Comparison of ENCODE assay signal across 21 cellular contexts in the genomic region with DNA sequence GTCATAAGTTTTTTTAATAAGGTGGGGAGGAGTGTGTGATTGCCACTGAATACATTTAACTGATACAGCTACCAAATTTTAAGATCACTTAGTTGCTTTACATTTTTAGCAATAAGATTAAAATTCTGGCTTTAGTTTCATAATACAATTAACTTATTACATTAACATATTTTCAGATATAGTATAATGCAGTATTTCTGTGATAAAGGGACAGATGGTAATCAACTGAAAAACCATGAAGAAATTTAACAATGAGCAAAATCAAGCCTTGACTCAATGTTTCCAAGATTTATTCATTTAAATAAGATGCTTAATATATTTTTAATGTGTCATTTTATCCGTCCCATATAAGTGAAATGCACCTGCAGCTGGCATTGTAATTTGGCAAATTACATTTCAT. TPM values are rescaled to one million over a fixed set of nuclear protein-coding genes. Genes with fewer than 3 reads are reported as not detected.
DNase-seq lines count a peak whose midpoint lies in the region; ATAC-seq, FAIRE-seq and TF ChIP-seq lines count a peak whose summit lies in the region.
"Had no signal": no experiment of that assay in that cellular context is flagged by ENCODE, and none has a peak within 500 bp of the region (broad histone marks: within the 10 kb centered on the region; RNA-seq: fewer than 3 reads in every experiment).

No MANE protein-coding gene starts in this region.

- H3K9ac ChIP-seq in GM12878 (ENCODE audit: control insufficient read depth, insufficient read depth, low read length) = no peak overlapping the region
- H3K9ac ChIP-seq: KMS-11 had no signal

- in situ Hi-C loops in GM12878 (cut with MboI) = no loop called here

- H3K4me1 ChIP-seq in breast epithelium = peaks cover 0 to 11% of the 10 kb centered on the region in 2 donors
- H3K4me1 ChIP-seq in PC-9 (replicated peaks; ENCODE audit: insufficient read depth) = peaks cover 42% of the 10 kb centered on the region
- H3K4me1 ChIP-seq in GM12878 (ENCODE audit: control insufficient read depth, insufficient read depth, low read length) = 0 out of 2 replicates have a peak, but pooled peaks cover 3% of the 10 kb centered on the region
- H3K4me1 ChIP-seq: SJCRH30, uterus had no signal

- H3K36me3 Mint-ChIP-seq in MCF 10A (ENCODE audit: insufficient read depth, unreplicated experiment) (peaks cover 76% of the 10 kb centered on the region), type B pancreatic cell (peaks cover 12% of the 10 kb centered on the region)

- H3K9me3 ChIP-seq in breast epithelium (no peaks in the 10 kb centered on the region), PC-9 (ENCODE audit: insufficient read depth, low read depth) (no peaks in the 10 kb centered on the region), GM12878 (replicated peaks; ENCODE audit: control insufficient read depth, insufficient read depth, low read length) (no peaks in the 10 kb centered on the region)
- H3K9me3 ChIP-seq: heart left ventricle, lower lobe of right lung, SJCRH30, uterus had no signal

- TF ChIP-seq CTCF in MCF 10A (IDR thresholded peaks at IDR 0.05; ENCODE audit: unreplicated experiment) (no peak), breast epithelium (IDR thresholded peaks at IDR 0.05) (no peak), PC-9 (conservative IDR thresholded peaks at IDR 0.05) (no peak), GM12878 (IDR thresholded peaks at IDR 0.05 in 2 of 3, conservative IDR thresholded peaks at IDR 0.05 in 1 of 3; ENCODE audit: control insufficient read depth in 2 of 3, extremely low read depth in 1 of 3, insufficient read depth in 1 of 3, low read depth in 3 of 3, low read length in 3 of 3) (no peak), type B pancreatic cell (conservative IDR thresholded peaks at IDR 0.05) (no peak)

- POLR2A ChIA-PET in MCF 10A (lab: Yijun Ruan, JAX) (interaction anchor here (0.8 to 11.9 kb wide), 6 partner anchors 9 to 380 kb away, joined by 3 to 149 read pairs (median 7); a partner anchor contains a TSS), PC-9 (lab: Charles Lee; ENCODE audit: unreplicated experiment) (interaction anchor here (0.7 kb wide), 1 partner anchor 939 kb away, joined by 5 read pairs; no protein-coding TSS in a partner anchor), GM12878 (lab: Charles Lee) (interaction anchor here (0.6 to 1.3 kb wide), 2 partner anchors 36 to 634 kb away, joined by 3 to 4 read pairs; a partner anchor contains a TSS)

- H3K4me3 Mint-ChIP-seq in MCF 10A (ENCODE audit: unreplicated experiment) = peak overlapping the region; percentile 21
- H3K4me3 Mint-ChIP-seq in type B pancreatic cell = peak overlapping the region; percentile 46

- RAD21 ChIA-PET in GM12878 (lab: Charles Lee; ENCODE audit: unreplicated experiment) = no interaction called here

- H3K27ac ChIP-seq in breast epithelium = no peak overlapping the region
- no peak overlapping the region for H3K27ac ChIP-seq in PC-9
- H3K27ac ChIP-seq in GM12878 (ENCODE audit: control insufficient read depth, insufficient read depth) = no peak overlapping the region
- H3K27ac ChIP-seq: heart left ventricle, KMS-11, lower lobe of right lung, SJCRH30, uterus had no signal

- H2AFZ ChIP-seq in PC-9 (no peak overlapping the region), GM12878 (ENCODE audit: control insufficient read depth, low read depth, low read length) (no peak overlapping the region)

- ATAC-seq in GM12878 (no peak), GM19328 (IDR thresholded peaks at IDR 0.05; ENCODE audit: unreplicated experiment) (no peak)
- ATAC-seq: effector memory CD8-positive, alpha-beta T cell; heart left ventricle; lower lobe of right lung had no signal

- no peaks in the 10 kb centered on the region for H3K9me3 Mint-ChIP-seq in MCF 10A (ENCODE audit: unreplicated experiment)
- no peaks in the 10 kb centered on the region for H3K9me3 Mint-ChIP-seq in type B pancreatic cell
- H3K9me3 Mint-ChIP-seq: effector memory CD8-positive, alpha-beta T cell had no signal

- H3K9me2 ChIP-seq in PC-9 (ENCODE audit: insufficient read depth) = no peaks in the 10 kb centered on the region

- WGBS in GM12878 (ENCODE audit: insufficient coverage, insufficient replicate concordance, low lambda C conversion rate, missing lambda C conversion rate) = 48% methylated on average over 1 of the region's 1 CpG

- H3K27me3 ChIP-seq in breast epithelium (no peaks in the 10 kb centered on the region), PC-9 (ENCODE audit: insufficient read depth, low read depth) (no peaks in the 10 kb centered on the region), GM12878 (replicated peaks in 1 of 2; ENCODE audit: control insufficient read depth in 2 of 2, insufficient read depth in 2 of 2, low read length in 1 of 2) (no peaks in the 10 kb centered on the region)
- H3K27me3 ChIP-seq: heart left ventricle, SJCRH30, uterus had no signal

- DNase-seq in MCF 10A (ENCODE audit: unreplicated experiment) = no peak
- DNase-seq in breast epithelium (ENCODE audit: low spot score in 2 of 2) = no peak
- no peak for DNase-seq in PC-9
- no peak for DNase-seq in GM12878 (ENCODE audit: low read depth, low spot score)
- no peak for DNase-seq in type B pancreatic cell (ENCODE audit: extremely low spot score, unreplicated experiment)
- no peak for DNase-seq in A172 (ENCODE audit: low spot score)
- DNase-seq in NCI-H524 treated with DMSO at 0.1 percent for 48 hours (lab: John Stamatoyannopoulos, UW) = no peak
- DNase-seq: activated CD4-positive, alpha-beta T cell treated with anti-CD3 and anti-CD28 coated beads for 1 hour; aorta; effector memory CD8-positive, alpha-beta T cell; heart left ventricle; lower lobe of right lung; NCI-H1092 treated with DMSO at 0.1 percent for 48 hours; NCI-H2081 treated with DMSO at 0.1 percent for 48 hours; NCI-H526; OCI-M1; SJCRH30; stimulated activated CD4-positive, alpha-beta T cell treated with anti-CD3 and anti-CD28 coated beads, Interleukin-2, amount 100 ng/mL, for 24 hours; uterus had no signal

- peaks cover 79% of the 10 kb centered on the region for H4K20me1 ChIP-seq in PC-9 (ENCODE audit: insufficient read depth)
- H4K20me1 ChIP-seq in GM12878 (ENCODE audit: control insufficient read depth, insufficient read depth) = no peaks in the 10 kb centered on the region

- intact Hi-C loops in MCF 10A (cut with micrococcal nuclease) (no loop called here), breast epithelium (cut with DNase I; ENCODE audit: low total_unique reads) (no loop called here), PC-9 (cut with micrococcal nuclease; ENCODE audit: unreplicated experiment) (loop anchor here (10.0 kb wide), 1 partner anchor 200 kb away; a partner anchor contains a TSS), GM12878 (cut with micrococcal nuclease; ENCODE audit: unreplicated experiment) (loop anchor here (5.0 kb wide), 1 partner anchor 203 kb away; a partner anchor contains a TSS)

- BruUV-seq in MCF 10A (replicated peaks; lab: Mats Ljungman, UMichigan) = no TSS peak
- BruUV-seq in PC-9 (replicated peaks; lab: Mats Ljungman, UMichigan) = no TSS peak
- BruUV-seq in GM12878 (replicated peaks; lab: Mats Ljungman, UMichigan) = no TSS peak

- TF ChIP-seq RAD21 in GM12878 (IDR thresholded peaks at IDR 0.05; ENCODE audit: insufficient read depth, low read depth, low read length) = no peak

- H3F3A ChIP-seq in PC-9 (ENCODE audit: insufficient read depth, low read depth) = peaks cover 29% of the 10 kb centered on the region

- TF ChIP-seq POLR2A in breast epithelium (IDR thresholded peaks at IDR 0.05) = no peak
- no peak for TF ChIP-seq POLR2A in GM12878 (IDR thresholded peaks at IDR 0.05; ENCODE audit: low read depth, low read length)

- CTCF ChIA-PET in MCF 10A (lab: Yijun Ruan, JAX) = interaction anchor here (0.7 to 4.6 kb wide), 3 partner anchors 16 to 291 kb away, joined by 3 to 26 read pairs (median 6); no protein-coding TSS in a partner anchor
- CTCF ChIA-PET in PC-9 (lab: Charles Lee) = interaction anchor here (0.7 kb wide), 1 partner anchor 602 kb away, joined by 7 read pairs; no protein-coding TSS in a partner anchor
- CTCF ChIA-PET in GM12878 (lab: Yijun Ruan, JAX) = interaction anchor here (6.8 to 7.3 kb wide), 2 partner anchors 19 to 292 kb away, joined by 33 to 64 read pairs; no protein-coding TSS in a partner anchor

- no peak for TF ChIP-seq EP300 in GM12878 (IDR thresholded peaks at IDR 0.05; ENCODE audit: borderline replicate concordance in 1 of 2, control insufficient read depth in 1 of 2, low read depth in 2 of 2, low read length in 2 of 2)

- H3K4me3 ChIP-seq in breast epithelium = no peak overlapping the region
- H3K4me3 ChIP-seq in PC-9 = no peak overlapping the region
- peak overlapping the region; percentile 44; the same call in 1 of the 2 replicates for H3K4me3 ChIP-seq in GM12878
- H3K4me3 ChIP-seq: heart left ventricle, lower lobe of right lung, SJCRH30, uterus had no signal

- H3K36me3 ChIP-seq in breast epithelium (peaks cover 4% of the 10 kb centered on the region), PC-9 (ENCODE audit: low read depth) (peaks cover 46% of the 10 kb centered on the region), GM12878 (ENCODE audit: control insufficient read depth in 2 of 2, insufficient read depth in 2 of 2, low read length in 1 of 2) (peaks cover 2 to 14% of the 10 kb centered on the region in 2 experiments; a peak in 2 of 4 replicates)
- H3K36me3 ChIP-seq: uterus had no signal

- SMC1A ChIA-PET in GM12878 (lab: Charles Lee; ENCODE audit: uncharacterized antibody, unreplicated experiment) = interaction anchor here (1.1 to 2.1 kb wide), 2 partner anchors 19 to 57 kb away, joined by 3 to 12 read pairs; no protein-coding TSS in a partner anchor

- H3K27me3 Mint-ChIP-seq in MCF 10A (ENCODE audit: insufficient read depth, unreplicated experiment) = no peaks in the 10 kb centered on the region
- no peaks in the 10 kb centered on the region for H3K27me3 Mint-ChIP-seq in type B pancreatic cell
- H3K27me3 Mint-ChIP-seq: effector memory CD8-positive, alpha-beta T cell had no signal

- no peak for FAIRE-seq in GM12878 (lab: Jason Lieb, UNC)

- peaks cover 45% of the 10 kb centered on the region for H3K4me1 Mint-ChIP-seq in MCF 10A (ENCODE audit: insufficient read depth, unreplicated experiment)
- peaks cover 27% of the 10 kb centered on the region for H3K4me1 Mint-ChIP-seq in type B pancreatic cell (ENCODE audit: unreplicated experiment)

- H3K79me2 ChIP-seq in PC-9 (ENCODE audit: low read depth) (peaks cover 90% of the 10 kb centered on the region), GM12878 (ENCODE audit: control insufficient read depth, insufficient read depth, low read length) (peaks cover 86% of the 10 kb centered on the region)

- H3K4me2 ChIP-seq in PC-9 (peak overlapping the region; percentile 16; the same call in 1 of the 2 replicates), GM12878 (ENCODE audit: control insufficient read depth, insufficient read depth) (no peak overlapping the region)
- H3K4me2 ChIP-seq: KMS-11 had no signal

- H3K27ac Mint-ChIP-seq in MCF 10A (ENCODE audit: low read depth, unreplicated experiment) (no peak overlapping the region), type B pancreatic cell (no peak overlapping the region)

RNA-seq across cellular contexts. Expression of a gene that starts 4.0 kb away (rescaled TPM):
- total RNA-seq in MCF 10A (2022) (309 and 339 TPM in 2 replicates), breast epithelium (100 to 1,000 TPM; 112 to 153 (median 112) TPM), PC-9 (2021) (165 and 187 TPM in 2 replicates), GM12878 (2014; rRNA removed) (75.1 and 89.7 TPM in 2 replicates), GM12878 (2014; rRNA removed; fragmentation: Illumina TruSeq; extraction: Trizol) (58.8 and 59.9 TPM in 2 replicates), GM12878 (2021) (120 and 125 TPM in 2 replicates), type B pancreatic cell (ENCODE audit: low replicate concordance) (113 and 119 TPM in 2 replicates)
- total RNA-seq in GM12878 (2013; cell fraction: nucleolus; rRNA removed) = 52.5 and 52.8 TPM in 2 replicates
- 58.2 TPM for polyA plus RNA-seq in GM12878 (2011; ENCODE audit: low read depth)
- polyA plus RNA-seq in GM12878 (2011; rRNA removed) (138 and 178 TPM in 2 replicates), GM12878 (2014; fragmentation: Illumina TruSeq; extraction: Trizol) (95.3 and 116 TPM in 2 replicates), GM12878 (2014; fragmentation: Nextera tagmentation; extraction: Ambion mirVana) (10 to 100 TPM; 39.8 to 60.1 TPM), GM12878 (2014; rRNA removed) (58.2 and 66.2 TPM in 2 replicates), GM12878 (2016; fragmentation: Nextera tagmentation; extraction: Ambion mirVana) (10 to 100 TPM; 68.4 to 71.9 TPM)
- polyA plus RNA-seq in GM12878 (2011; cell fraction: cytosol; rRNA removed) = 43.9 and 51.8 TPM in 2 replicates
- 31.3 TPM in 2 replicates for polyA plus RNA-seq in GM12878 (2011; cell fraction: nucleus; rRNA removed)
- 94.4 and 116 TPM in 2 replicates for polyA plus RNA-seq in GM12878 (2012)
- 35.0 and 43.1 TPM in 2 replicates for polyA minus RNA-seq in GM12878 (2011; rRNA and poly(A)+ RNA removed)
- 27.3 and 28.9 TPM in 2 replicates for polyA minus RNA-seq in GM12878 (2011; cell fraction: cytosol; rRNA and poly(A)+ RNA removed)
- 15.8 and 28.3 TPM in 2 replicates for polyA minus RNA-seq in GM12878 (2011; cell fraction: nucleus; rRNA and poly(A)+ RNA removed)
- 151 and 161 TPM in 2 replicates for total RNA-seq in A172 (2014; rRNA removed; shearing (Covaris generic))

RNA-seq across cellular contexts. Expression of a gene that starts 36.4 kb away (rescaled TPM):
- total RNA-seq in MCF 10A (2022) (150 and 184 TPM in 2 replicates), breast epithelium (10 to 100 TPM; 42.9 to 54.0 (median 52.2) TPM), PC-9 (2021) (101 and 106 TPM in 2 replicates), GM12878 (2014; rRNA removed) (61.2 and 83.5 TPM in 2 replicates), GM12878 (2014; rRNA removed; fragmentation: Illumina TruSeq; extraction: Trizol) (119 and 132 TPM in 2 replicates), GM12878 (2021) (89.2 and 95.2 TPM in 2 replicates), type B pancreatic cell (ENCODE audit: low replicate concordance) (74.9 and 83.5 TPM in 2 replicates)
- total RNA-seq in GM12878 (2013; cell fraction: nucleolus; rRNA removed) = 98.8 and 100 TPM in 2 replicates
- polyA plus RNA-seq in GM12878 (2011; ENCODE audit: low read depth) = 36.8 TPM
- polyA plus RNA-seq in GM12878 (2011; rRNA removed) (55.7 and 103 TPM in 2 replicates), GM12878 (2014; fragmentation: Illumina TruSeq; extraction: Trizol) (89.9 and 127 TPM in 2 replicates), GM12878 (2014; fragmentation: Nextera tagmentation; extraction: Ambion mirVana) (100 to 1,000 TPM in 1 of 2 experiments, 10 to 100 TPM in 1; 98.2 to 124 TPM), GM12878 (2014; rRNA removed) (46.4 and 56.0 TPM in 2 replicates), GM12878 (2016; fragmentation: Nextera tagmentation; extraction: Ambion mirVana) (100 to 1,000 TPM; 119 to 130 TPM)
- polyA plus RNA-seq in GM12878 (2011; cell fraction: cytosol; rRNA removed) = 38.1 and 41.8 TPM in 2 replicates
- polyA plus RNA-seq in GM12878 (2011; cell fraction: nucleus; rRNA removed) = 29.9 and 35.9 TPM in 2 replicates
- polyA plus RNA-seq in GM12878 (2012) = 97.1 and 116 TPM in 2 replicates
- 16.0 and 32.3 TPM in 2 replicates for polyA minus RNA-seq in GM12878 (2011; rRNA and poly(A)+ RNA removed)
- 8.3 and 22.2 TPM in 2 replicates for polyA minus RNA-seq in GM12878 (2011; cell fraction: cytosol; rRNA and poly(A)+ RNA removed)
- 28.5 and 31.9 TPM in 2 replicates for polyA minus RNA-seq in GM12878 (2011; cell fraction: nucleus; rRNA and poly(A)+ RNA removed)
- 131 and 170 TPM in 2 replicates for total RNA-seq in A172 (2014; rRNA removed; shearing (Covaris generic))

Comparison
In these comparisons a context has a peak if more than half of its experiments do, and no peak if none do; other contexts are left out.
1. intact Hi-C loops: an anchor here in PC-9 (10.0 kb wide) and GM12878 (5.0 kb wide); none called in MCF 10A and breast epithelium.